Comparison of ENCODE assay signal across 9 cellular contexts in the genomic region with DNA sequence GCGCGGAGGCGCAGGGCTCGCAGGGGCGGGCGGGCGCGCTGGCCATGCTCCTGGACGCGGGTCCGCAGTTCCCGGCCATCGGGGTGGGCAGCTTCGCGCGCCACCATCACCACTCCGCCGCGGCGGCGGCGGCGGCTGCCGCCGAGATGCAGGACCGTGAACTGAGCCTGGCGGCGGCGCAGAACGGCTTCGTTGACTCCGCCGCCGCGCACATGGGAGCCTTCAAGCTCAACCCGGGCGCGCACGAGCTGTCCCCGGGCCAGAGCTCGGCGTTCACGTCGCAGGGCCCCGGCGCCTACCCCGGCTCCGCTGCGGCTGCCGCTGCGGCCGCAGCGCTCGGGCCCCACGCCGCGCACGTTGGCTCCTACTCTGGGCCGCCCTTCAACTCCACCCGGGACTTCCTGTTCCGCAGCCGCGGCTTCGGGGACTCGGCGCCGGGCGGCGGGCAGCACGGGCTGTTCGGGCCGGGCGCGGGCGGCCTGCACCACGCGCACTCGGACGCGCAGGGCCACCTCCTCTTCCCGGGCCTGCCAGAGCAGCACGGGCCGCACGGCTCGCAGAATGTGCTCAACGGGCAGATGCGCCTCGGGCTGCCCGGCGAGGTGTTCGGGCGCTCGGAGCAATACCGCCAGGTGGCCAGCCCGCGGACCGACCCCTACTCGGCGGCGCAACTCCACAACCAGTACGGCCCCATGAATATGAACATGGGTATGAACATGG. TPM values are rescaled to one million over a fixed set of nuclear protein-coding genes. Genes with fewer than 3 reads are reported as not detected.
DNase-seq lines count a peak whose midpoint lies in the region; ATAC-seq, FAIRE-seq and TF ChIP-seq lines count a peak whose summit lies in the region.
"Had no signal": no experiment of that assay in that cellular context is flagged by ENCODE, and none has a peak within 500 bp of the region (broad histone marks: within the 10 kb centered on the region; RNA-seq: fewer than 3 reads in every experiment).

No MANE protein-coding gene starts in this region.

- H3K27ac ChIP-seq in KMS-11 = peak overlapping the region; percentile 71
- no peak overlapping the region for H3K27ac ChIP-seq in MM.1S (ENCODE audit: low read length)

- H3K4me3 ChIP-seq in KMS-11 (IDR thresholded peaks at IDR 0.05; ENCODE audit: insufficient read depth, low read depth, low read length) (no peak overlapping the region), bronchial epithelial cell (ENCODE audit: low read depth, low read length) (peak overlapping the region; percentile 47), mucosa of descending colon (no peak overlapping the region), MM.1S (ENCODE audit: low read length) (no peak overlapping the region)

- intact Hi-C loops in mucosa of descending colon (cut with DNase I, micrococcal nuclease) = no loop called here

- ATAC-seq in mucosa of descending colon (peak; percentile 22), GM18907 (IDR thresholded peaks at IDR 0.05; ENCODE audit: unreplicated experiment) (no peak)

- TF ChIP-seq CTCF in KMS-11 (conservative IDR thresholded peaks at IDR 0.05; ENCODE audit: low read depth, low read length) (no peak), bronchial epithelial cell (IDR thresholded peaks at IDR 0.05; ENCODE audit: insufficient read depth, low read length, severe bottlenecking) (no peak), mucosa of descending colon (IDR thresholded peaks at IDR 0.05) (no peak), MM.1S (IDR thresholded peaks at IDR 0.05; ENCODE audit: low read length) (no peak)

- peak overlapping the region; percentile 34 for H2AFZ ChIP-seq in KMS-11 (ENCODE audit: low read depth)
- H2AFZ ChIP-seq in MM.1S (ENCODE audit: low read length) = no peak overlapping the region

- H3K36me3 ChIP-seq in KMS-11 (ENCODE audit: insufficient read depth) (no peaks in the 10 kb centered on the region), bronchial epithelial cell (ENCODE audit: control insufficient read depth, insufficient read depth, low read length) (no peaks in the 10 kb centered on the region), mucosa of descending colon (ENCODE audit: low read depth) (no peaks in the 10 kb centered on the region), MM.1S (replicated peaks; ENCODE audit: insufficient read depth, low read length) (no peaks in the 10 kb centered on the region)

- H3K27me3 ChIP-seq in KMS-11 (ENCODE audit: insufficient read depth, low read depth) (0 out of 2 replicates have a peak, but pooled peaks cover 4% of the 10 kb centered on the region), bronchial epithelial cell (ENCODE audit: control insufficient read depth, insufficient read depth, low read length) (peaks cover 64% of the 10 kb centered on the region), MM.1S (replicated peaks; ENCODE audit: insufficient read depth, low read length) (peaks cover 12% of the 10 kb centered on the region; the same call in 1 of the 2 replicates)

- H3K9me3 ChIP-seq in mucosa of descending colon (no peaks in the 10 kb centered on the region), MM.1S (replicated peaks; ENCODE audit: insufficient read depth, low read length) (no peaks in the 10 kb centered on the region)

- H3K79me2 ChIP-seq in KMS-11 (ENCODE audit: insufficient read depth, low read depth) (peaks cover 21% of the 10 kb centered on the region), MM.1S (ENCODE audit: low read length) (no peaks in the 10 kb centered on the region)

- DNase-seq in CD1c-positive myeloid dendritic cell (ENCODE audit: extremely low spot score) = peak; percentile 52
- DNase-seq in bronchial epithelial cell (ENCODE audit: low read depth) = no peak
- peak in 1 of 3 donors; percentile 48 for DNase-seq in mucosa of descending colon
- DNase-seq in MM.1S = no peak
- no peak for DNase-seq in midbrain (lab: John Stamatoyannopoulos, UW)
- no peak for DNase-seq in activated CD4-positive, CD25-positive, alpha-beta regulatory T cell treated with anti-CD3 and anti-CD28 coated beads, Interleukin-2, amount 50 U/mL, for 72 hours

- H3F3A ChIP-seq in MM.1S (ENCODE audit: insufficient read depth, low read length) = no peaks in the 10 kb centered on the region

- H3K9me2 ChIP-seq in MM.1S (replicated peaks; ENCODE audit: insufficient read depth, low read length) = no peaks in the 10 kb centered on the region

- no peaks in the 10 kb centered on the region for H3K4me1 ChIP-seq in KMS-11 (ENCODE audit: low read depth, poor library complexity, severe bottlenecking)
- H3K4me1 ChIP-seq in mucosa of descending colon (ENCODE audit: low read depth) = peaks cover 29% of the 10 kb centered on the region
- no peaks in the 10 kb centered on the region for H3K4me1 ChIP-seq in MM.1S (ENCODE audit: low read length)

- no peak for FAIRE-seq in bronchial epithelial cell (lab: Jason Lieb, UNC)

- H3K9ac ChIP-seq in KMS-11 (peak overlapping the region; percentile 69), MM.1S (ENCODE audit: low read length) (no peak overlapping the region)

- H3K4me2 ChIP-seq in KMS-11 = peak overlapping the region; percentile 6; the same call in 1 of the 2 replicates
- H3K4me2 ChIP-seq in MM.1S (ENCODE audit: low read depth, low read length) = no peak overlapping the region

- no peaks in the 10 kb centered on the region for H4K20me1 ChIP-seq in KMS-11 (ENCODE audit: insufficient read depth)
- no peaks in the 10 kb centered on the region for H4K20me1 ChIP-seq in MM.1S (ENCODE audit: insufficient read depth, low read length)

RNA-seq across cellular contexts. Expression of a gene that starts 0.6 kb away (rescaled TPM):
- total RNA-seq in bronchial epithelial cell (not detected in 2 replicates), mucosa of descending colon (under 1 TPM in 2 of 3 donors, not detected in 1; 0.09 to 0.31 TPM)

RNA-seq across cellular contexts. Expression of a gene that starts 10.6 kb away (rescaled TPM):
- not detected in 2 replicates for total RNA-seq in bronchial epithelial cell
- total RNA-seq in mucosa of descending colon = not detected
- total RNA-seq: activated naive CD4-positive, alpha-beta T cell treated with anti-CD3 and anti-CD28 coated beads, Interleukin-2, amount 50 U/mL, for 72 hours had no signal
